In the genomic region with DNA sequence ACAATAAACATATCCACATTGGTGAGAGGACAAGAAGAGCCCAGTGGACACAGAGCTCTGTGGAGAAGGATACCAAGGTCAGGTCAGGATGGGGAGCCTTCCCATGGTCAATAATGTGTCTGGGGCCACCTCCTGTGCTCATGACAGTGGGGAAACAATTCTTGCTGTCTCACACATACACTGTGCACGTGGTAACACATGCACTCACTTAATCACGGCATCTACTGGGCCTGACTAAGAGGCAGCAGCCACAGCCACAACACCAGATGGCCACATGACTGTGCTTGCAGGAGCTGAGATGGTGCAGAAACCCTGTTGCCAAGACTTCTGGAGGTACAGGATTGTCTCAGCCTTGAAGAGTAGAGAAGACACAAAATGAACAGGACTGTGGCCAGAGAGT, we compare ENCODE assay signal across 22 cellular contexts. TPM values are rescaled to one million over a fixed set of nuclear protein-coding genes. Genes with fewer than 3 reads are reported as not detected.
DNase-seq lines count a peak whose midpoint lies in the region; ATAC-seq, FAIRE-seq and TF ChIP-seq lines count a peak whose summit lies in the region.
"Had no signal": no experiment of that assay in that cellular context is flagged by ENCODE, and none has a peak within 500 bp of the region (broad histone marks: within the 10 kb centered on the region; RNA-seq: fewer than 3 reads in every experiment).

No MANE protein-coding gene starts in this region.

- peak; percentile 44 for FAIRE-seq in urothelium cell line (lab: Jason Lieb, UNC)
- FAIRE-seq: GM12878, H54 had no signal

- H3K4me1 Mint-ChIP-seq in WTC11, result peaks cover 5% of the 10 kb centered on the region; the same call in 1 of the 2 replicates

- H3K9me3 ChIP-seq in GM23248 (ENCODE audit: low read depth), result no peaks in the 10 kb centered on the region

- no peak overlapping the region for H3K9ac ChIP-seq in GM23248

- CTCF ChIA-PET in WTC11 (lab: Charles Lee), result interaction anchor here (1.4 to 2.5 kb wide), 2 partner anchors 72 to 135 kb away, joined by 5 to 7 read pairs; no protein-coding TSS in a partner anchor

- in situ Hi-C loops in GM23248 (cut with MboI), result no loop called here

- no peaks in the 10 kb centered on the region for H3F3A ChIP-seq in GM23248 (ENCODE audit: insufficient read depth)

- H3K36me3 Mint-ChIP-seq in WTC11, result no peaks in the 10 kb centered on the region
- H3K36me3 Mint-ChIP-seq: CD4-positive, alpha-beta memory T cell had no signal

- H4K20me1 ChIP-seq in GM23248 (ENCODE audit: insufficient read depth), result no peaks in the 10 kb centered on the region

- DNase-seq in GM23248 (peak; percentile 20), WTC11 (ENCODE audit: low spot score) (no peak), foreskin keratinocyte (no peak), urothelium cell line (ENCODE audit: low spot score) (no peak), AG08396 (ENCODE audit: low spot score) (no peak)
- no peak for DNase-seq in central memory CD4-positive, alpha-beta T cell
- DNase-seq: ACHN; CD4-positive, alpha-beta memory T cell; DMS53; EL; NCI-H1417; NCI-H187; NCI-H2227 treated with DMSO at 0.1 percent for 48 hours; NCI-H524; NCI-H82; RPMI8226; SHP77 treated with DMSO at 0.1 percent for 48 hours had no signal

- TF ChIP-seq CTCF in WTC11 (IDR thresholded peaks at IDR 0.05), result no peak
- TF ChIP-seq CTCF in foreskin keratinocyte (conservative IDR thresholded peaks at IDR 0.05), result no peak

- POLR2A ChIA-PET in WTC11 (lab: Charles Lee), result no interaction called here

- H3K27ac Mint-ChIP-seq in WTC11, result peak overlapping the region; percentile 60; the same call in 1 of the 2 replicates
- H3K27ac Mint-ChIP-seq: CD4-positive, alpha-beta memory T cell had no signal

- ATAC-seq in WTC11 (no peak), foreskin keratinocyte (peak; percentile 25), GM18861 (IDR thresholded peaks at IDR 0.05; ENCODE audit: unreplicated experiment) (no peak)
- ATAC-seq: GM12878, SK-N-SH treated with all-trans-retinoic acid at 6 μM for 48 hours had no signal

- H3K4me3 ChIP-seq in GM23248, result no peak overlapping the region
- H3K4me3 ChIP-seq: GM12878 had no signal

- H3K36me3 ChIP-seq in GM23248 (ENCODE audit: low read depth), result no peaks in the 10 kb centered on the region

- no peaks in the 10 kb centered on the region for H3K27me3 Mint-ChIP-seq in WTC11 (ENCODE audit: low read depth)
- H3K27me3 Mint-ChIP-seq: CD4-positive, alpha-beta memory T cell had no signal

- H3K4me1 ChIP-seq in GM23248 (ENCODE audit: insufficient read depth) (peaks cover under 1% of the 10 kb centered on the region; the same call in 1 of the 2 replicates), foreskin keratinocyte (no peaks in the 10 kb centered on the region)

- no peak overlapping the region for H2AFZ ChIP-seq in GM23248

- 0 to 8% methylated on average over 2 of the region's 2 CpGs for WGBS in GM23248 (ENCODE audit: low coverage in 1 of 2, low lambda C conversion rate in 2 of 2, missing lambda C conversion rate in 2 of 2), 2 experiments

- no peaks in the 10 kb centered on the region for H3K9me2 ChIP-seq in GM23248 (ENCODE audit: insufficient read depth)

- H3K4me2 ChIP-seq in GM23248 (ENCODE audit: unreplicated experiment), result no peak overlapping the region

- no peak overlapping the region for H3K4me3 Mint-ChIP-seq in WTC11
- H3K4me3 Mint-ChIP-seq: CD4-positive, alpha-beta memory T cell had no signal

- no peaks in the 10 kb centered on the region for H3K79me2 ChIP-seq in GM23248 (ENCODE audit: insufficient read depth)

- H3K9me3 Mint-ChIP-seq in WTC11, result no peaks in the 10 kb centered on the region
- H3K9me3 Mint-ChIP-seq: CD4-positive, alpha-beta memory T cell had no signal

- H3K27ac ChIP-seq in GM23248 (no peak overlapping the region), foreskin keratinocyte (no peak overlapping the region)

- H3K27me3 ChIP-seq in GM23248 (replicated peaks; ENCODE audit: insufficient read depth), result 0 out of 2 replicates have a peak, but pooled peaks cover 6% of the 10 kb centered on the region
- no peaks in the 10 kb centered on the region for H3K27me3 ChIP-seq in foreskin keratinocyte

TF ChIP-seq in WTC11, 78 proteins besides CTCF, POLR2A, EP300 and RAD21:
- no peak for TF ChIP-seq TCF7 (CRISPR knock-in tag; IDR thresholded peaks at IDR 0.05; ENCODE audit: low read depth)
- TF ChIP-seq MXD4 (CRISPR knock-in tag; IDR thresholded peaks at IDR 0.05; ENCODE audit: borderline replicate concordance), result no peak
- no peak for TF ChIP-seq NR1H2 (CRISPR knock-in tag; IDR thresholded peaks at IDR 0.05)
- no peak for TF ChIP-seq ATF3 (CRISPR knock-in tag; conservative IDR thresholded peaks at IDR 0.05)
- TF ChIP-seq ZNF425 (CRISPR knock-in tag; conservative IDR thresholded peaks at IDR 0.05), result no peak
- TF ChIP-seq USF1 (CRISPR knock-in tag; IDR thresholded peaks at IDR 0.05), result no peak
- TF ChIP-seq ATF1 (CRISPR knock-in tag; IDR thresholded peaks at IDR 0.05), result no peak
- no peak for TF ChIP-seq SOX15 (CRISPR knock-in tag; IDR thresholded peaks at IDR 0.05)
- TF ChIP-seq TP53 (CRISPR knock-in tag; IDR thresholded peaks at IDR 0.05), result no peak
- no peak for TF ChIP-seq ZNF121 (CRISPR knock-in tag; IDR thresholded peaks at IDR 0.05)
- no peak for TF ChIP-seq ESRRA (CRISPR knock-in tag; IDR thresholded peaks at IDR 0.05; ENCODE audit: borderline replicate concordance)
- TF ChIP-seq ZNF281 (CRISPR knock-in tag; IDR thresholded peaks at IDR 0.05), result no peak
- TF ChIP-seq JAZF1 (CRISPR knock-in tag; IDR thresholded peaks at IDR 0.05), result no peak
- no peak for TF ChIP-seq HMGA2 (CRISPR knock-in tag; IDR thresholded peaks at IDR 0.05)
- TF ChIP-seq EMX1 (CRISPR knock-in tag; IDR thresholded peaks at IDR 0.05), result no peak
- no peak for TF ChIP-seq ZNF423 (CRISPR knock-in tag; IDR thresholded peaks at IDR 0.05)
- TF ChIP-seq FOXP1 (CRISPR knock-in tag; IDR thresholded peaks at IDR 0.05; ENCODE audit: borderline replicate concordance), result no peak
- TF ChIP-seq RELA (CRISPR knock-in tag; IDR thresholded peaks at IDR 0.05; ENCODE audit: borderline replicate concordance), result no peak
TF ChIP-seq in WTC11: peak in this region for 0.

RNA-seq across cellular contexts. Expression of gene C22orf42, which starts 28.6 kb away (rescaled TPM):
- not detected in 2 replicates for total RNA-seq in GM23248 (2014; rRNA removed; shearing (Covaris generic))
- polyA plus RNA-seq in GM23248 (2016; fragmentation: Nextera tagmentation; extraction: Ambion mirVana), result not detected in 2 replicates
- 0.61 to 0.78 TPM (median 0.69 TPM) in 3 replicates for total RNA-seq in WTC11 (2021)
- not detected in 2 replicates for total RNA-seq in foreskin keratinocyte
- not detected in 2 replicates for polyA plus RNA-seq in foreskin keratinocyte
- total RNA-seq: CD4-positive, alpha-beta memory T cell; GM12878 had no signal
- polyA plus RNA-seq: BJ; CD4-positive, alpha-beta memory T cell; GM12878 had no signal
